In genomic region chr5:17314907-17315471, GRCh38 we compare ENCODE assay signal across 13 cellular contexts.
DNase-seq lines count a peak whose midpoint lies in the region; ATAC-seq, FAIRE-seq and TF ChIP-seq lines count a peak whose summit lies in the region.
"Had no signal": no experiment of that assay in that cellular context is flagged by ENCODE, and none has a peak within 500 bp of the region (broad histone marks: within the 10 kb centered on the region; RNA-seq: fewer than 3 reads in every experiment).

No MANE protein-coding gene starts in this region.

- no peak for FAIRE-seq in urothelium cell line (lab: Jason Lieb, UNC)

- no peak overlapping the region for H3K4me3 ChIP-seq in KMS-11 (IDR thresholded peaks at IDR 0.05; ENCODE audit: insufficient read depth, low read depth, low read length)
- H3K4me3 ChIP-seq in vagina = no peak overlapping the region
- H3K4me3 ChIP-seq: psoas muscle had no signal

- H3K4me1 ChIP-seq in KMS-11 (ENCODE audit: low read depth, poor library complexity, severe bottlenecking) (peaks cover 44% of the 10 kb centered on the region), vagina (peaks cover 19% of the 10 kb centered on the region)
- H3K4me1 ChIP-seq: psoas muscle had no signal

- H2AFZ ChIP-seq in KMS-11 (ENCODE audit: low read depth) = no peak overlapping the region

- TF ChIP-seq CTCF in KMS-11 (conservative IDR thresholded peaks at IDR 0.05; ENCODE audit: low read depth, low read length) (no peak), vagina (IDR thresholded peaks at IDR 0.05) (no peak)

- no peak for TF ChIP-seq POLR2A in vagina (IDR thresholded peaks at IDR 0.05)

- ATAC-seq in HG02571 (IDR thresholded peaks at IDR 0.05; ENCODE audit: unreplicated experiment) = no peak
- ATAC-seq: psoas muscle had no signal

- intact Hi-C loops in vagina (cut with DNase I) = no loop called here

- H3K4me2 ChIP-seq in KMS-11 = peak overlapping the region; percentile 61

- H3K27me3 ChIP-seq in KMS-11 (ENCODE audit: insufficient read depth, low read depth) = no peaks in the 10 kb centered on the region
- H3K27me3 ChIP-seq in vagina = no peaks in the 10 kb centered on the region

- H3K9me3 ChIP-seq in vagina = no peaks in the 10 kb centered on the region
- H3K9me3 ChIP-seq: psoas muscle had no signal

- no peaks in the 10 kb centered on the region for H3K79me2 ChIP-seq in KMS-11 (ENCODE audit: insufficient read depth, low read depth)

- no peaks in the 10 kb centered on the region for H3K36me3 ChIP-seq in KMS-11 (ENCODE audit: insufficient read depth)
- H3K36me3 ChIP-seq in vagina = no peaks in the 10 kb centered on the region

- peak overlapping the region; percentile 20; the same call in 1 of the 2 replicates for H3K9ac ChIP-seq in KMS-11

- DNase-seq in NOMO-1 (lab: John Stamatoyannopoulos, UW; ENCODE audit: unreplicated experiment in 2 of 2) = peak; percentile 19 to 57
- no peak for DNase-seq in NOMO-1 treated with dmso at 0.1 percent for 144 hours (lab: John Stamatoyannopoulos, UW; ENCODE audit: unreplicated experiment)
- DNase-seq in SK-N-DZ (ENCODE audit: low spot score) = peak; percentile 96
- no peak for DNase-seq in activated effector memory CD4-positive, alpha-beta T cell treated with anti-CD3 and anti-CD28 coated beads, Interleukin-2, amount 50 U/mL, for 16 hours
- no peak for DNase-seq in vagina (ENCODE audit: extremely low spot score in 2 of 2)
- DNase-seq in urothelium cell line (ENCODE audit: low spot score) = no peak
- DNase-seq: AML-193; effector memory CD4-positive, alpha-beta T cell; islet precursor cell; NCI-H2029; psoas muscle had no signal

- H4K20me1 ChIP-seq in KMS-11 (ENCODE audit: insufficient read depth) = no peaks in the 10 kb centered on the region

- H3K27ac ChIP-seq in KMS-11 (peak overlapping the region; percentile 71), vagina (no peak overlapping the region)
- H3K27ac ChIP-seq: psoas muscle had no signal

Comparison
In these comparisons a context has a peak if more than half of its experiments do, and no peak if none do; other contexts are left out.
1. DNase-seq: peak in NOMO-1 (2 of 2) and SK-N-DZ (single experiment); none in NOMO-1 treated with dmso at 0.1 percent for 144 hours (single experiment), activated effector memory CD4-positive, alpha-beta T cell treated with anti-CD3 and anti-CD28 coated beads, Interleukin-2, amount 50 U/mL, for 16 hours (single experiment), vagina (0 of 2) and urothelium cell line (single experiment).